12 cellular contexts compared by ENCODE assay signal in genomic region chr11:95714853-95715776, GRCh38.
DNase-seq lines count a peak whose midpoint lies in the region; ATAC-seq and TF ChIP-seq lines count a peak whose summit lies in the region.
"Had no signal": no experiment of that assay in that cellular context is flagged by ENCODE, and none has a peak within 500 bp of the region (broad histone marks: within the 10 kb centered on the region; RNA-seq: fewer than 3 reads in every experiment).

No MANE protein-coding gene starts in this region.

- H3F3A ChIP-seq in DOHH2 (ENCODE audit: control insufficient read depth, insufficient read depth), result peaks cover 39% of the 10 kb centered on the region

- DNase-seq in OCI-LY7 (ENCODE audit: low spot score) (no peak), memory B cell (ENCODE audit: low spot score in 2 of 2) (no peak), stomach (no peak)
- DNase-seq: mesenchymal stem cell, NCI-H1694 treated with DMSO at 0.1 percent for 48 hours had no signal

- no peaks in the 10 kb centered on the region for H3K27me3 Mint-ChIP-seq in memory B cell

- H3K4me1 ChIP-seq in DOHH2 (ENCODE audit: control insufficient read depth, low read length) (peaks cover 99% of the 10 kb centered on the region), OCI-LY7 (ENCODE audit: insufficient read depth, low read length, poor library complexity, severe bottlenecking) (peaks cover 57% of the 10 kb centered on the region), stomach (no peaks in the 10 kb centered on the region)
- H3K4me1 ChIP-seq: prostate gland had no signal

- H3K36me3 ChIP-seq in DOHH2 (ENCODE audit: control insufficient read depth, low read length) (peaks cover 19% of the 10 kb centered on the region), OCI-LY7 (ENCODE audit: insufficient read depth, low read length) (no peaks in the 10 kb centered on the region), stomach (no peaks in the 10 kb centered on the region)
- H3K36me3 ChIP-seq: prostate gland had no signal

- H3K4me1 Mint-ChIP-seq in memory B cell, result peaks cover 61% of the 10 kb centered on the region

- no peak for TF ChIP-seq EP300 in stomach (IDR thresholded peaks at IDR 0.05)

- H3K4me2 ChIP-seq in DOHH2 (ENCODE audit: low read length) (peak overlapping the region; percentile 72), OCI-LY7 (ENCODE audit: low read length) (peak overlapping the region; percentile 75)

- H3K9me3 Mint-ChIP-seq in memory B cell, result peaks cover 11% of the 10 kb centered on the region

- intact Hi-C loops in OCI-LY7 (cut with micrococcal nuclease; ENCODE audit: unreplicated experiment) (loop anchor here (5.0 to 10.0 kb wide), 4 partner anchors 483 to 670 kb away; partner anchors contain the start of genes CCDC82, SESN3 and SRSF8), stomach (cut with DNase I; ENCODE audit: low total_unique reads) (no loop called here)

- H3K27me3 ChIP-seq in DOHH2 (ENCODE audit: control insufficient read depth, low read length) (no peaks in the 10 kb centered on the region), stomach (no peaks in the 10 kb centered on the region)

- peak overlapping the region; percentile 99 for H2AFZ ChIP-seq in OCI-LY7 (ENCODE audit: low read length)

- WGBS in stomach, 5 donors, result 50 to 63% (median 55%) methylated on average over 5 of the region's 5 CpGs

- H3K36me3 Mint-ChIP-seq in memory B cell, result peaks cover 12% of the 10 kb centered on the region

- peak overlapping the region; percentile 99 for H3K27ac Mint-ChIP-seq in memory B cell

- BruUV-seq in OCI-LY7 (replicated peaks; lab: Mats Ljungman, UMichigan), result TSS peak; percentile 82

- no peak for TF ChIP-seq CTCF in DOHH2 (IDR thresholded peaks at IDR 0.05; ENCODE audit: low read depth, low read length, poor library complexity, severe bottlenecking)
- TF ChIP-seq CTCF in OCI-LY7 (conservative IDR thresholded peaks at IDR 0.05; ENCODE audit: low read length), result no peak
- TF ChIP-seq CTCF in stomach (IDR thresholded peaks at IDR 0.05), result no peak

- H3K4me3 Mint-ChIP-seq in memory B cell, result peak overlapping the region; percentile 65

- H3K4me3 ChIP-seq in DOHH2 (ENCODE audit: low read length), result peak overlapping the region; percentile 61
- H3K4me3 ChIP-seq in OCI-LY7 (ENCODE audit: low read depth, low read length, poor library complexity, severe bottlenecking), result peak overlapping the region; percentile 49
- H3K4me3 ChIP-seq in stomach, result no peak overlapping the region
- H3K4me3 ChIP-seq: prostate gland had no signal

- H3K9me2 ChIP-seq in DOHH2 (replicated peaks; ENCODE audit: control insufficient read depth, low read length) (no peaks in the 10 kb centered on the region), OCI-LY7 (ENCODE audit: insufficient read depth, low read length) (no peaks in the 10 kb centered on the region)

- ATAC-seq in GM21526 (IDR thresholded peaks at IDR 0.05; ENCODE audit: low FRiP score, unreplicated experiment) (peak; percentile 23), memory B cell (ENCODE audit: low read depth) (no peak), GM19397 (IDR thresholded peaks at IDR 0.05; ENCODE audit: unreplicated experiment) (no peak), HG02642 (IDR thresholded peaks at IDR 0.05; ENCODE audit: poor library complexity, unreplicated experiment) (no peak), GM21515 (IDR thresholded peaks at IDR 0.05; ENCODE audit: unreplicated experiment) (no peak)

- H3K27ac ChIP-seq in DOHH2 (ENCODE audit: low read depth, low read length) (peak overlapping the region; percentile 94), OCI-LY7 (ENCODE audit: low read depth, low read length, poor library complexity, severe bottlenecking) (peak overlapping the region; percentile 78), stomach (no peak overlapping the region)
- H3K27ac ChIP-seq: C4-2B, prostate gland had no signal

- H3K9me3 ChIP-seq in DOHH2 (ENCODE audit: control insufficient read depth, insufficient read depth, low read length) (no peaks in the 10 kb centered on the region), OCI-LY7 (ENCODE audit: low read length) (no peaks in the 10 kb centered on the region), stomach (no peaks in the 10 kb centered on the region)
- H3K9me3 ChIP-seq: prostate gland had no signal

- TF ChIP-seq POLR2A in stomach (IDR thresholded peaks at IDR 0.05), result no peak

- POLR2A ChIA-PET in OCI-LY7 (lab: Charles Lee), result interaction anchor here (0.5 to 2.2 kb wide), 23 partner anchors 8 to 647 kb away, joined by 3 to 11 read pairs (median 4); partner anchors contain the start of genes CEP57, FAM76B and SESN3

- H4K20me1 ChIP-seq in DOHH2 (ENCODE audit: control insufficient read depth, insufficient read depth, low read depth, low read length), result no peaks in the 10 kb centered on the region
- H4K20me1 ChIP-seq in OCI-LY7 (ENCODE audit: insufficient read depth, low read length), result no peaks in the 10 kb centered on the region

- H3K79me2 ChIP-seq in DOHH2 (ENCODE audit: control insufficient read depth, low read length), result no peaks in the 10 kb centered on the region
- H3K79me2 ChIP-seq in OCI-LY7 (ENCODE audit: insufficient read depth, low read depth, low read length), result no peaks in the 10 kb centered on the region

- CTCF ChIA-PET in OCI-LY7 (lab: Charles Lee; ENCODE audit: unreplicated experiment), result interaction anchor here (0.6 to 1.4 kb wide), 7 partner anchors 10 to 648 kb away, joined by 3 to 9 read pairs (median 4); partner anchors contain the start of gene SESN3

Comparison
In these comparisons a context has a peak if more than half of its experiments do, and no peak if none do; other contexts are left out.
1. H3K27ac ChIP-seq: peak in DOHH2 (single experiment) and OCI-LY7 (single experiment); none in stomach (0 of 5).
2. H3K4me3 ChIP-seq: peak in DOHH2 (single experiment) and OCI-LY7 (single experiment); none in stomach (0 of 4).